In the genomic region with DNA sequence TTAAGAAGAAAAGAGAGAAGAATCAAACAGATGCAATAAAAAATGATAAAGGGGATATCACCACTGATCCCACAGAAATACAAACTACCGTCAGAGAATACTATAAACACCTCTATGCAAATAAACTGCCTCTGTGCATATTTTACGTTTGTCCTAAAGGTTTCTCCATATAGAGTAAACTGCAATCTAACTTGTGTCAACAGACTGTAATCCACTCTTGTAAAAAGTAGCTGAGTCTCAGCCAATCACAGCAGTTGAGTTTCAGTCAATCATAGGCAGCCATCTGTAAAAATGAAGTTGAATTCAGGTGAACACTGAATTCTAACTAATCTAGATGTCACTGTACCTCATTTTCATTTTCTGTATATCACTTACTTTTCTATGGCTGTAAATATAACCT, we compare ENCODE assay signal across 21 cellular contexts.
DNase-seq lines count a peak whose midpoint lies in the region; ATAC-seq and TF ChIP-seq lines count a peak whose summit lies in the region.
"Had no signal": no experiment of that assay in that cellular context is flagged by ENCODE, and none has a peak within 500 bp of the region (broad histone marks: within the 10 kb centered on the region; RNA-seq: fewer than 3 reads in every experiment).

No MANE protein-coding gene starts in this region.

- CTCF ChIA-PET in MCF 10A (lab: Yijun Ruan, JAX), result no interaction called here

- POLR2A ChIA-PET in MCF 10A (lab: Yijun Ruan, JAX), result no interaction called here

- peaks cover 10% of the 10 kb centered on the region for H3K4me1 ChIP-seq in mucosa of descending colon (ENCODE audit: low read depth)
- H3K4me1 ChIP-seq: A549; BE2C; BLaER1 treated with 17β-estradiol and CSF1 and Interleukin-3, amounts not matched to agents 10 nM and 100 nM had no signal

- peak; percentile 6 to 39 for DNase-seq in T47D (ENCODE audit: low read depth in 1 of 2, low spot score in 1 of 2)
- DNase-seq in MCF 10A (ENCODE audit: unreplicated experiment), result no peak
- DNase-seq in HuH-7 (ENCODE audit: low spot score), result peak; percentile 25
- DNase-seq in NCI-H526 treated with DMSO at 0.1 percent for 48 hours (lab: John Stamatoyannopoulos, UW), result peak; percentile 76
- no peak for DNase-seq in mucosa of descending colon
- DNase-seq in activated CD8-positive, alpha-beta memory T cell treated with anti-CD3 and anti-CD28 coated beads for 24 hours, result no peak
- DNase-seq in HUDEP-2 (lab: John Stamatoyannopoulos, UW; ENCODE audit: unreplicated experiment in 76 of 76), result no peak
- DNase-seq in midbrain (lab: John Stamatoyannopoulos, UW), result no peak
- DNase-seq: 8988T; ACHN; AML-193; BE2C; CD4-positive, alpha-beta T cell; CD8-positive, alpha-beta memory T cell; DMS 273 treated with DMSO at 0.1 percent for 48 hours; DND-41; H9 had no signal

- H3K36me3 Mint-ChIP-seq in MCF 10A (ENCODE audit: insufficient read depth, unreplicated experiment), result no peaks in the 10 kb centered on the region
- H3K36me3 Mint-ChIP-seq: CD14-positive monocyte; CD8-positive, alpha-beta memory T cell had no signal

- BruUV-seq in MCF 10A (replicated peaks; lab: Mats Ljungman, UMichigan), result no TSS peak

- no peak overlapping the region for H3K4me3 ChIP-seq in mucosa of descending colon
- H3K4me3 ChIP-seq: A549; BLaER1 treated with 17β-estradiol and CSF1 and Interleukin-3, amounts not matched to agents 10 nM and 100 nM; GM23338 had no signal

- intact Hi-C loops in MCF 10A (cut with micrococcal nuclease) (loop anchor here (5.0 kb wide), 2 partner anchors 1102 to 1272 kb away; no protein-coding TSS in a partner anchor), mucosa of descending colon (cut with DNase I, micrococcal nuclease) (no loop called here)

- no peaks in the 10 kb centered on the region for H3K36me3 ChIP-seq in mucosa of descending colon (ENCODE audit: low read depth)
- H3K36me3 ChIP-seq: BE2C; BLaER1 treated with 17β-estradiol and CSF1 and Interleukin-3, amounts not matched to agents 10 nM and 100 nM had no signal

- in situ Hi-C loops in T47D (cut with HindIII; ENCODE audit: low pct_unique_long_range_greater_than_20kb, low sequenced_read_pairs), result no loop called here

- no peaks in the 10 kb centered on the region for H3K4me1 Mint-ChIP-seq in MCF 10A (ENCODE audit: insufficient read depth, unreplicated experiment)
- H3K4me1 Mint-ChIP-seq: CD14-positive monocyte; CD8-positive, alpha-beta memory T cell; GM23338 had no signal

- ATAC-seq in mucosa of descending colon, result peak; percentile 75
- ATAC-seq: A549, GM23338 had no signal

- H3K4me3 Mint-ChIP-seq in MCF 10A (ENCODE audit: unreplicated experiment), result no peak overlapping the region
- H3K4me3 Mint-ChIP-seq: CD14-positive monocyte; CD4-positive, alpha-beta T cell; CD8-positive, alpha-beta memory T cell; GM23338; H9 had no signal

- no peaks in the 10 kb centered on the region for H3K9me3 Mint-ChIP-seq in MCF 10A (ENCODE audit: unreplicated experiment)
- H3K9me3 Mint-ChIP-seq: CD4-positive, alpha-beta T cell; CD8-positive, alpha-beta memory T cell had no signal

- H3K27ac Mint-ChIP-seq in MCF 10A (ENCODE audit: low read depth, unreplicated experiment), result no peak overlapping the region
- H3K27ac Mint-ChIP-seq: CD14-positive monocyte; CD4-positive, alpha-beta T cell; CD8-positive, alpha-beta memory T cell; GM23338; H9 had no signal

- H3K27me3 Mint-ChIP-seq in MCF 10A (ENCODE audit: insufficient read depth, unreplicated experiment), result peaks cover 18% of the 10 kb centered on the region

- no peaks in the 10 kb centered on the region for H3K9me3 ChIP-seq in mucosa of descending colon
- H3K9me3 ChIP-seq: A549; BE2C; BLaER1 treated with 17β-estradiol and CSF1 and Interleukin-3, amounts not matched to agents 10 nM and 100 nM had no signal

- TF ChIP-seq CTCF in MCF 10A (IDR thresholded peaks at IDR 0.05; ENCODE audit: unreplicated experiment) (no peak), mucosa of descending colon (IDR thresholded peaks at IDR 0.05) (no peak)

Comparison
In these comparisons a context has a peak if more than half of its experiments do, and no peak if none do; other contexts are left out.
1. DNase-seq: peak in T47D (2 of 2), HuH-7 (single experiment) and NCI-H526 treated with DMSO at 0.1 percent for 48 hours (single experiment); none in MCF 10A (single experiment), mucosa of descending colon (0 of 3), activated CD8-positive, alpha-beta memory T cell treated with anti-CD3 and anti-CD28 coated beads for 24 hours (single experiment), HUDEP-2 (0 of 76) and midbrain (single experiment).